Comparison of ENCODE assay signal across 8 cellular contexts in genomic region chr1:31065310-31066217, GRCh38. TPM values are rescaled to one million over a fixed set of nuclear protein-coding genes. Genes with fewer than 3 reads are reported as not detected.
DNase-seq lines count a peak whose midpoint lies in the region; ATAC-seq, FAIRE-seq and TF ChIP-seq lines count a peak whose summit lies in the region.

Gene PUM1 (minus strand): TSS chr1:31065717. CDS start chr1:31059566, 6,151 bp downstream.

- CTCF ChIA-PET in AG04449 (lab: Yijun Ruan, JAX) = interaction anchor here (2.9 kb wide), 1 partner anchor 118 kb away, joined by 8 read pairs; no protein-coding TSS in a partner anchor

- TF ChIP-seq CTCF in AG04449 (IDR thresholded peaks at IDR 0.05; ENCODE audit: insufficient read depth, low read length, missing control alignments) (no peak), WI38 (IDR thresholded peaks at IDR 0.05; ENCODE audit: low read depth, low read length) (no peak), bronchial epithelial cell (IDR thresholded peaks at IDR 0.05; ENCODE audit: insufficient read depth, low read length, severe bottlenecking) (no peak)

- POLR2A ChIA-PET in AG04449 (lab: Yijun Ruan, JAX) = interaction anchor here (0.8 to 1.3 kb wide), 3 partner anchors 55 to 88 kb away, joined by 3 to 4 read pairs (median 3); no protein-coding TSS in a partner anchor

- H3K4me3 ChIP-seq in AG04449 (ENCODE audit: low read depth, low read length) = peak within 1 kb of the TSS; percentile 89
- H3K4me3 ChIP-seq in WI38 (ENCODE audit: low read depth, low read length) = peak within 1 kb of the TSS; percentile 95
- H3K4me3 ChIP-seq in bronchial epithelial cell (ENCODE audit: low read depth, low read length) = peak within 1 kb of the TSS; percentile 73

- ATAC-seq in GM18873 (IDR thresholded peaks at IDR 0.05; ENCODE audit: low FRiP score, unreplicated experiment) = peak; percentile 81
- peak; percentile 89 for ATAC-seq in HG03139 (IDR thresholded peaks at IDR 0.05; ENCODE audit: unreplicated experiment)

- DNase-seq in AG04449 (ENCODE audit: low read depth, low spot score) (peak; percentile 69), NCI-H2227 (lab: John Stamatoyannopoulos, UW; ENCODE audit: unreplicated experiment) (peak; percentile 99), bronchial epithelial cell (ENCODE audit: low read depth) (peak; percentile 95), iPS-NIHi7 (ENCODE audit: extremely low spot score) (peak; percentile 98), smooth muscle cell of the brain vasculature (ENCODE audit: low read depth, low spot score) (peak; percentile 80)

- H3K27me3 ChIP-seq in bronchial epithelial cell (ENCODE audit: control insufficient read depth, insufficient read depth, low read length) = no peaks in the 10 kb centered on the region

- H3K36me3 ChIP-seq in bronchial epithelial cell (ENCODE audit: control insufficient read depth, insufficient read depth, low read length) = no peaks in the 10 kb centered on the region

- FAIRE-seq in bronchial epithelial cell (lab: Jason Lieb, UNC) = no peak

RNA-seq across cellular contexts. Expression of gene PUM1, which starts in this region (rescaled TPM):
- 38.7 and 48.6 TPM in 2 replicates for total RNA-seq in bronchial epithelial cell

Comparison
In these comparisons a context has a peak if more than half of its experiments do, and no peak if none do; other contexts are left out.
1. Peak in every context shown above with its lines: DNase-seq, ATAC-seq and H3K4me3 ChIP-seq.